In genomic region chr4:8009710-8010534, GRCh38 we compare ENCODE assay signal across 1 cellular context.
A peak's percentile ranks its signal among the peaks of the same experiment; 100 is the strongest.
TF ChIP-seq lines count a peak whose summit lies in the region.

No MANE protein-coding gene starts in this region.

TF ChIP-seq in HepG2, 621 proteins besides CTCF, POLR2A, EP300 and RAD21 (continued from another document and continues in another):
- TF ChIP-seq ZNF597 (CRISPR knock-in tag; IDR thresholded peaks at IDR 0.05) (no peak), NFIB (CRISPR knock-in tag; IDR thresholded peaks at IDR 0.05; ENCODE audit: borderline replicate concordance) (no peak), ZKSCAN8 (CRISPR knock-in tag; IDR thresholded peaks at IDR 0.05; ENCODE audit: borderline replicate concordance) (no peak), HNF4A (CRISPR knock-in tag; IDR thresholded peaks at IDR 0.05) (peak; percentile 78), SMAD1 (CRISPR knock-in tag; IDR thresholded peaks at IDR 0.05; ENCODE audit: borderline replicate concordance, low read depth) (no peak), RARG (CRISPR knock-in tag; IDR thresholded peaks at IDR 0.05; ENCODE audit: low read depth) (no peak), XBP1 (CRISPR knock-in tag; IDR thresholded peaks at IDR 0.05) (no peak), SIN3A (IDR thresholded peaks at IDR 0.05; ENCODE audit: borderline replicate concordance, low read depth, low read length) (no peak), ZNF468 (CRISPR knock-in tag; IDR thresholded peaks at IDR 0.05) (no peak), PBX2 (CRISPR knock-in tag; IDR thresholded peaks at IDR 0.05) (no peak), IRX3 (CRISPR knock-in tag; IDR thresholded peaks at IDR 0.05; ENCODE audit: borderline replicate concordance, low read depth) (no peak), MEIS2 (CRISPR knock-in tag; IDR thresholded peaks at IDR 0.05) (no peak), SAP130 (CRISPR knock-in tag; IDR thresholded peaks at IDR 0.05; ENCODE audit: low read depth) (peak; percentile 20; the same call in 1 of the 2 replicates), TFAP4 (IDR thresholded peaks at IDR 0.05; ENCODE audit: borderline replicate concordance, low read depth) (peak; percentile 66; the same call in 1 of the 2 replicates), ZNF256 (CRISPR knock-in tag; conservative IDR thresholded peaks at IDR 0.05) (no peak), CBFB (CRISPR knock-in tag; IDR thresholded peaks at IDR 0.05) (no peak), THRA (CRISPR knock-in tag; IDR thresholded peaks at IDR 0.05; ENCODE audit: borderline replicate concordance) (no peak), ZNF326 (CRISPR knock-in tag; IDR thresholded peaks at IDR 0.05; ENCODE audit: borderline replicate concordance) (no peak), CEBPG (CRISPR knock-in tag; IDR thresholded peaks at IDR 0.05) (no peak), ZFP90 (CRISPR knock-in tag; IDR thresholded peaks at IDR 0.05; ENCODE audit: borderline replicate concordance) (no peak), NCOA2 (CRISPR knock-in tag; IDR thresholded peaks at IDR 0.05) (peak; percentile 13; the same call in 1 of the 2 replicates), ZNF614 (CRISPR knock-in tag; IDR thresholded peaks at IDR 0.05; ENCODE audit: borderline replicate concordance) (no peak), ZNF646 (CRISPR knock-in tag; IDR thresholded peaks at IDR 0.05) (no peak), TBP (CRISPR knock-in tag; IDR thresholded peaks at IDR 0.05) (no peak), SALL1 (CRISPR knock-in tag; IDR thresholded peaks at IDR 0.05) (0 out of 2 replicates have a peak, but pooled peaks have one; percentile 16), TGIF2 (CRISPR knock-in tag; IDR thresholded peaks at IDR 0.05) (no peak), GABPB1 (CRISPR knock-in tag; IDR thresholded peaks at IDR 0.05) (no peak), TCF12 (IDR thresholded peaks at IDR 0.05) (no peak), TCF12 (CRISPR knock-in tag; IDR thresholded peaks at IDR 0.05) (no peak), PLRG1 (conservative IDR thresholded peaks at IDR 0.05) (no peak), ZNF367 (CRISPR knock-in tag; IDR thresholded peaks at IDR 0.05; ENCODE audit: borderline replicate concordance) (no peak), ZNF598 (CRISPR knock-in tag; IDR thresholded peaks at IDR 0.05; ENCODE audit: borderline replicate concordance) (no peak), ZUFSP (CRISPR knock-in tag; IDR thresholded peaks at IDR 0.05; ENCODE audit: borderline replicate concordance) (no peak), BCL3 (CRISPR knock-in tag; IDR thresholded peaks at IDR 0.05) (0 out of 2 replicates have a peak, but pooled peaks have one; percentile 19), REST (IDR thresholded peaks at IDR 0.05; ENCODE audit: borderline replicate concordance in 1 of 2, low read depth in 1 of 2, low read length in 2 of 2) (no peak), HOXA9 (CRISPR knock-in tag; IDR thresholded peaks at IDR 0.05; ENCODE audit: borderline replicate concordance) (no peak), ZFP91 (CRISPR knock-in tag; IDR thresholded peaks at IDR 0.05; ENCODE audit: borderline replicate concordance) (no peak), ARHGAP35 (CRISPR knock-in tag; IDR thresholded peaks at IDR 0.05; ENCODE audit: borderline replicate concordance) (no peak), ZBTB34 (CRISPR knock-in tag; IDR thresholded peaks at IDR 0.05) (no peak)
